Comparison of ENCODE assay signal across 1 cellular context in genomic region chr2:70191244-70191735, GRCh38.
TF ChIP-seq lines count a peak whose summit lies in the region.

No MANE protein-coding gene starts in this region.

TF ChIP-seq in K562, 482 proteins besides CTCF, POLR2A, EP300 and RAD21 (continued from another document):
- TF ChIP-seq MBD1 (CRISPR knock-in tag; IDR thresholded peaks at IDR 0.05) = 0 out of 2 replicates have a peak, but pooled peaks have one; percentile 8
- TF ChIP-seq RBM14 (IDR thresholded peaks at IDR 0.05; ENCODE audit: borderline replicate concordance, insufficient read depth, low read depth, low read length) = no peak
- TF ChIP-seq BCOR (IDR thresholded peaks at IDR 0.05) = peak; percentile 58
- TF ChIP-seq, protein P1, sequence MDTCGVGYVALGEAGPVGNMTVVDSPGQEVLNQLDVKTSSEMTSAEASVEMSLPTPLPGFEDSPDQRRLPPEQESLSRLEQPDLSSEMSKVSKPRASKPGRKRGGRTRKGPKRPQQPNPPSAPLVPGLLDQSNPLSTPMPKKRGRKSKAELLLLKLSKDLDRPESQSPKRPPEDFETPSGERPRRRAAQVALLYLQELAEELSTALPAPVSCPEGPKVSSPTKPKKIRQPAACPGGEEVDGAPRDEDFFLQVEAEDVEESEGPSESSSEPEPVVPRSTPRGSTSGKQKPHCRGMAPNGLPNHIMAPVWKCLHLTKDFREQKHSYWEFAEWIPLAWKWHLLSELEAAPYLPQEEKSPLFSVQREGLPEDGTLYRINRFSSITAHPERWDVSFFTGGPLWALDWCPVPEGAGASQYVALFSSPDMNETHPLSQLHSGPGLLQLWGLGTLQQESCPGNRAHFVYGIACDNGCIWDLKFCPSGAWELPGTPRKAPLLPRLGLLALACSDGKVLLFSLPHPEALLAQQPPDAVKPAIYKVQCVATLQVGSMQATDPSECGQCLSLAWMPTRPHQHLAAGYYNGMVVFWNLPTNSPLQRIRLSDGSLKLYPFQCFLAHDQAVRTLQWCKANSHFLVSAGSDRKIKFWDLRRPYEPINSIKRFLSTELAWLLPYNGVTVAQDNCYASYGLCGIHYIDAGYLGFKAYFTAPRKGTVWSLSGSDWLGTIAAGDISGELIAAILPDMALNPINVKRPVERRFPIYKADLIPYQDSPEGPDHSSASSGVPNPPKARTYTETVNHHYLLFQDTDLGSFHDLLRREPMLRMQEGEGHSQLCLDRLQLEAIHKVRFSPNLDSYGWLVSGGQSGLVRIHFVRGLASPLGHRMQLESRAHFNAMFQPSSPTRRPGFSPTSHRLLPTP (IDR thresholded peaks at IDR 0.05; ENCODE audit: borderline replicate concordance, extremely low read depth, insufficient read length) = peak; percentile 60
TF ChIP-seq in K562: peak in this region for 13.
